ENCODE assay signal across 23 cellular contexts in the genomic region with DNA sequence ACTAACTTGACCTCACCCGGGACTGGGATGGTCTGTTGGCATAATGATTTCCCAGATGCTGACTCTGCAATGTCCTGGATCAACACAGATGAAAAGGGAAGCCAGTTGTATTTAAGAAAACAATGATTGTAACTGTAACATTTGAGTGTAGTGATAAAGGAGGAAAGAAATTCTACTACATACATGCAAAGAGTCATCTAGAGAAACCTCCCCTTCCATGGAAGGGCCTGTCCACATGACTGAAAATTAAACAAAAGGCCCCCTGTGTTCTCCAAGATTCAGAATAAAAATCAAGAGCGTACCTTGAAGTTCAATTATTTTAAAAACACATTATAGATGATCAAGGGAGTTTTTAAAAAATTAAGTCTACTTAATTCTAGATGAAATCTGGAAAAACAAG.
"Had no signal": no experiment of that assay in that cellular context is flagged by ENCODE, and none has a peak within 500 bp of the region (broad histone marks: within the 10 kb centered on the region; RNA-seq: fewer than 3 reads in every experiment).

No MANE protein-coding gene starts in this region.

- H3K27ac ChIP-seq: colonic mucosa, foreskin keratinocyte, left ventricle myocardium inferior, lower lobe of right lung, ovary, stomach, thoracic aorta had no signal

- H3K27me3 ChIP-seq: colonic mucosa, foreskin keratinocyte, ovary, stomach had no signal

- H3K9me3 Mint-ChIP-seq: endodermal cell had no signal

- H3K4me3 ChIP-seq: colonic mucosa, left ventricle myocardium inferior, lower lobe of right lung, ovary, stomach, thoracic aorta had no signal

- DNase-seq: colonic mucosa; effector CD4-positive, alpha-beta T cell; endodermal cell; erythroblast; foreskin keratinocyte; immature natural killer cell; left ventricle myocardium inferior; lower lobe of right lung; mesenchymal stem cell; naive B cell; nephron progenitor cell; ovary; stimulated activated CD4-positive, alpha-beta T cell treated with anti-CD3 and anti-CD28 coated beads, Interleukin-2, amount 100 ng/mL, for 24 hours; stimulated activated CD4-positive, alpha-beta T cell treated with anti-CD3 and anti-CD28 coated beads, Interleukin-4, amount 100 ng/mL, for 4 hours; stimulated activated naive CD4-positive, alpha-beta T cell; stomach; substantia nigra; trophoblast cell had no signal

- H3K36me3 ChIP-seq: colonic mucosa, left ventricle myocardium inferior, lower lobe of right lung, ovary, thoracic aorta had no signal

- H3K9me3 ChIP-seq: colonic mucosa, left ventricle myocardium inferior, lower lobe of right lung, ovary, stomach, thoracic aorta had no signal

- ATAC-seq: foreskin keratinocyte, lower lobe of right lung, sciatic nerve had no signal

- H3K27me3 Mint-ChIP-seq: naive B cell had no signal

- H3K27ac Mint-ChIP-seq: endodermal cell, immature natural killer cell, nephron progenitor cell had no signal

- H3K4me1 Mint-ChIP-seq: immature natural killer cell, naive B cell had no signal

- H3K4me3 Mint-ChIP-seq: endodermal cell, immature natural killer cell, naive B cell, nephron progenitor cell had no signal

- FAIRE-seq: endothelial cell of umbilical vein, keratinocyte, urothelium cell line had no signal

- H3K4me1 ChIP-seq: colonic mucosa, foreskin keratinocyte, lower lobe of right lung had no signal
